ENCODE assay signal across 15 cellular contexts in genomic region chr3:154862265-154862664, GRCh38.
DNase-seq lines count a peak whose midpoint lies in the region; TF ChIP-seq lines count a peak whose summit lies in the region.
"Had no signal": no experiment of that assay in that cellular context is flagged by ENCODE, and none has a peak within 500 bp of the region (broad histone marks: within the 10 kb centered on the region; RNA-seq: fewer than 3 reads in every experiment).

No MANE protein-coding gene starts in this region.

- no peak overlapping the region for H3K4me3 ChIP-seq in choroid plexus epithelial cell (ENCODE audit: low read depth, low read length)
- H3K4me3 ChIP-seq: dorsolateral prefrontal cortex, right lobe of liver had no signal

- peak; percentile 51 for DNase-seq in GM04503 (ENCODE audit: low read depth)
- DNase-seq in LHCN-M2 (ENCODE audit: low read depth) = peak; percentile 81
- peak; percentile 64 for DNase-seq in choroid plexus epithelial cell (ENCODE audit: low read depth)
- DNase-seq in renal cortical epithelial cell (ENCODE audit: low read depth) = peak; percentile 80
- DNase-seq in activated gamma-delta T cell (lab: John Stamatoyannopoulos, UW) = no peak
- no peak for DNase-seq in NCI-H526 treated with DMSO at 0.1 percent for 48 hours (lab: John Stamatoyannopoulos, UW)
- DNase-seq in NCI-H2107 treated with DMSO at 0.1 percent for 48 hours (lab: John Stamatoyannopoulos, UW; ENCODE audit: unreplicated experiment) = no peak
- no peak for DNase-seq in NCI-H748 treated with DMSO at 0.1 percent for 48 hours (lab: John Stamatoyannopoulos, UW)
- DNase-seq: activated CD4-positive, CD25-positive, alpha-beta regulatory T cell; CD4-positive, alpha-beta T cell; dorsolateral prefrontal cortex; Kasumi-1; left colon; right lobe of liver; SW 1271 had no signal

- no peak for TF ChIP-seq CTCF in choroid plexus epithelial cell (conservative IDR thresholded peaks at IDR 0.05; ENCODE audit: low read depth, low read length)

Comparison
In these comparisons a context has a peak if more than half of its experiments do, and no peak if none do; other contexts are left out.
1. DNase-seq: peak in GM04503 (single experiment), LHCN-M2 (single experiment), choroid plexus epithelial cell (single experiment) and renal cortical epithelial cell (single experiment); none in activated gamma-delta T cell (single experiment), NCI-H526 treated with DMSO at 0.1 percent for 48 hours (single experiment), NCI-H2107 treated with DMSO at 0.1 percent for 48 hours (single experiment) and NCI-H748 treated with DMSO at 0.1 percent for 48 hours (single experiment).